ENCODE assay signal across 1 cellular context in genomic region chr10:125513783-125514182, GRCh38.
TF ChIP-seq lines count a peak whose summit lies in the region.

No MANE protein-coding gene starts in this region.

TF ChIP-seq in HepG2, 621 proteins besides CTCF, POLR2A, EP300 and RAD21 (continued from another document):
- TF ChIP-seq SP2 (CRISPR knock-in tag; IDR thresholded peaks at IDR 0.05) (no peak), NFE2L2 (IDR thresholded peaks at IDR 0.05; ENCODE audit: low read length) (0 out of 2 replicates have a peak, but pooled peaks have one; percentile 17)
